Comparison of ENCODE assay signal across 8 cellular contexts in the genomic region with DNA sequence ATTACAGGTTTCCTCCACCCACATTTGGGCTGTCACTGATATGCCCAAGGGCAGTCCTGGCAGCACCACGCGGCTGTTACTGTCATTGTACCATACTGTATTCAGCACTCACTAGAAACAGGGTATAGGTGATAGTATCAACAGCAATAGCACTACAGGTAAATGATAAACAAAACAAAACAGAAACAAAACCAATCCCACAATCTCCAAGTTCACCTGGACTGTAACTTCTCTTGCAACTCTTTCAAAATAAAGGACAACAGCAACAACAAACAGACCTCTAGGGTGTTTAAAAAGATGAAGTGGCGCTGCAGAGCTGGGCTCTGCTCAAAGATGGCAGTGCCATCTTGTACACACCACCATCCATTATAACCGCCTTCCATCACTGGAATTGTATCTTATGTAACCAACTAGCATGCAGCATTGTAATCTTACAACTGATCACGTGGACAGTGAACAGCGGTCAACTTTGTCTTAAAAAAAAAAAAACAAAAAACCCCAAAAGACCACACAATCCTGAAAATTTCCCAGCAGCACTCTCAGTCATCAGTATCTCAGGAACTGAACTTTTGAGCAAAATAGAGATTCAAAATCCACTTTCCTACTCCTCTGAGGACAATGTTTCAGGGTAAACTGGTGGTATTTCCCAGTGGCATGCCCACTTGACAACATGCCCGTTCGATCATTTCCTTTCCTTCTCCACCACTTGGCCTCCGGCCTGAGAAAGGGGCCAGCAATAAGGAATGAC. TPM values are rescaled to one million over a fixed set of nuclear protein-coding genes. Genes with fewer than 3 reads are reported as not detected.
DNase-seq lines count a peak whose midpoint lies in the region; ATAC-seq and TF ChIP-seq lines count a peak whose summit lies in the region.

No MANE protein-coding gene starts in this region.

- POLR2A ChIA-PET in WTC11 (lab: Charles Lee), result no interaction called here

- intact Hi-C loops in uterus (cut with DNase I; ENCODE audit: low total_unique reads), result loop anchor here (5.0 to 10.0 kb wide), 5 partner anchors 71 to 469 kb away; no protein-coding TSS in a partner anchor

- H3K36me3 Mint-ChIP-seq in WTC11 (peaks cover 37% of the 10 kb centered on the region), endodermal cell (ENCODE audit: low read depth) (peaks cover 27% of the 10 kb centered on the region), naive B cell (peaks cover 0 to 7% of the 10 kb centered on the region in 2 donors)

- no peaks in the 10 kb centered on the region for H3K4me1 ChIP-seq in endodermal cell (ENCODE audit: control insufficient read depth, insufficient read depth, low read length)
- H3K4me1 ChIP-seq in uterus, result peaks cover 3 to 14% of the 10 kb centered on the region in 2 donors

- H3K27me3 Mint-ChIP-seq in WTC11 (ENCODE audit: low read depth) (no peaks in the 10 kb centered on the region), endodermal cell (ENCODE audit: insufficient read depth) (no peaks in the 10 kb centered on the region), naive B cell (peaks cover 0 to 5% (median 0%) of the 10 kb centered on the region in 3 donors)

- H3K27ac Mint-ChIP-seq in WTC11 (peak overlapping the region; percentile 62), endodermal cell (no peak overlapping the region), naive B cell (peak overlapping the region; percentile 89 to 100 (median 96))

- H3K36me3 ChIP-seq in endodermal cell (ENCODE audit: control insufficient read depth, insufficient read depth, low read length) (peaks cover 54% of the 10 kb centered on the region), uterus (no peaks in the 10 kb centered on the region)

- CTCF ChIA-PET in WTC11 (lab: Charles Lee), result interaction anchor here (1.1 to 1.6 kb wide), 3 partner anchors 8 to 487 kb away, joined by 3 to 8 read pairs (median 4); no protein-coding TSS in a partner anchor

- TF ChIP-seq POLR2A in uterus (IDR thresholded peaks at IDR 0.05), result peak in 1 of 2 donors; percentile 18

- no peaks in the 10 kb centered on the region for H3K27me3 ChIP-seq in endodermal cell (ENCODE audit: control insufficient read depth, insufficient read depth, low read length, poor library complexity, severe bottlenecking)
- no peaks in the 10 kb centered on the region for H3K27me3 ChIP-seq in uterus

- WGBS in endodermal cell (ENCODE audit: insufficient coverage in 1 of 2, insufficient read length in 1 of 2), 2 experiments, result 57 to 68% methylated on average over 6 to 9 of the region's 9 CpGs

- DNase-seq in GF-D8 (lab: John Stamatoyannopoulos, UW), result peak; percentile 55
- DNase-seq in NCI-H1105 treated with DMSO at 0.1 percent for 48 hours (lab: John Stamatoyannopoulos, UW), result peak; percentile 40
- no peak for DNase-seq in WTC11 (ENCODE audit: low spot score)
- DNase-seq in endodermal cell, result no peak
- DNase-seq in naive B cell, result no peak
- no peak for DNase-seq in uterus
- DNase-seq in A172 (ENCODE audit: low spot score), result no peak

- H3K9me3 Mint-ChIP-seq in WTC11, result no peaks in the 10 kb centered on the region
- H3K9me3 Mint-ChIP-seq in endodermal cell, result no peaks in the 10 kb centered on the region
- peaks cover 0 to 2% (median 0%) of the 10 kb centered on the region in 7 donors for H3K9me3 Mint-ChIP-seq in naive B cell

- H3K4me3 Mint-ChIP-seq in WTC11, result peak overlapping the region; percentile 85
- H3K4me3 Mint-ChIP-seq in endodermal cell, result peak overlapping the region; percentile 88
- peak overlapping the region; percentile 91 to 99 (median 92) for H3K4me3 Mint-ChIP-seq in naive B cell

- H3K4me3 ChIP-seq in endodermal cell (ENCODE audit: low read length) (peak overlapping the region; percentile 92), uterus (peak overlapping the region; percentile 48 to 54)

- H3K4me1 Mint-ChIP-seq in WTC11, result peaks cover 70% of the 10 kb centered on the region
- H3K4me1 Mint-ChIP-seq in endodermal cell, result peaks cover 55% of the 10 kb centered on the region
- peaks cover 58 to 71% (median 63%) of the 10 kb centered on the region in 3 donors for H3K4me1 Mint-ChIP-seq in naive B cell

- ATAC-seq in WTC11 (no peak), naive B cell (ENCODE audit: low read depth in 2 of 2) (no peak), HG02588 (IDR thresholded peaks at IDR 0.05; ENCODE audit: unreplicated experiment) (no peak)

- TF ChIP-seq CTCF in WTC11 (IDR thresholded peaks at IDR 0.05) (no peak), endodermal cell (conservative IDR thresholded peaks at IDR 0.05) (no peak), uterus (IDR thresholded peaks at IDR 0.05) (no peak)

- H3K9me3 ChIP-seq in endodermal cell (ENCODE audit: control insufficient read depth, low read length) (no peaks in the 10 kb centered on the region), uterus (no peaks in the 10 kb centered on the region)

- H3K27ac ChIP-seq in endodermal cell (ENCODE audit: low read depth, low read length) (no peak overlapping the region), uterus (peak overlapping the region; percentile 99 to 100)

- H3K9ac ChIP-seq in endodermal cell (ENCODE audit: extremely low read depth, low read length, poor library complexity, severe bottlenecking), result peak overlapping the region; percentile 28

TF ChIP-seq in WTC11, 78 proteins besides CTCF, POLR2A, EP300 and RAD21:
- TF ChIP-seq ZNF263 (CRISPR knock-in tag; IDR thresholded peaks at IDR 0.05; ENCODE audit: low read depth) (no peak), ZNF138 (CRISPR knock-in tag; conservative IDR thresholded peaks at IDR 0.05) (no peak), FOXJ3 (CRISPR knock-in tag; IDR thresholded peaks at IDR 0.05; ENCODE audit: borderline replicate concordance) (no peak), CREM (CRISPR knock-in tag; IDR thresholded peaks at IDR 0.05) (no peak), ATF1 (CRISPR knock-in tag; IDR thresholded peaks at IDR 0.05) (no peak), JAZF1 (CRISPR knock-in tag; IDR thresholded peaks at IDR 0.05) (no peak), HMGA2 (CRISPR knock-in tag; IDR thresholded peaks at IDR 0.05) (no peak), SMAD4 (CRISPR knock-in tag; IDR thresholded peaks at IDR 0.05) (no peak), JUN (CRISPR knock-in tag; IDR thresholded peaks at IDR 0.05) (no peak), MXD4 (CRISPR knock-in tag; IDR thresholded peaks at IDR 0.05; ENCODE audit: borderline replicate concordance) (no peak), ZBTB21 (CRISPR knock-in tag; IDR thresholded peaks at IDR 0.05; ENCODE audit: borderline replicate concordance) (no peak), CBFB (CRISPR knock-in tag; IDR thresholded peaks at IDR 0.05; ENCODE audit: low read depth) (no peak)
- TF ChIP-seq, protein P1, sequence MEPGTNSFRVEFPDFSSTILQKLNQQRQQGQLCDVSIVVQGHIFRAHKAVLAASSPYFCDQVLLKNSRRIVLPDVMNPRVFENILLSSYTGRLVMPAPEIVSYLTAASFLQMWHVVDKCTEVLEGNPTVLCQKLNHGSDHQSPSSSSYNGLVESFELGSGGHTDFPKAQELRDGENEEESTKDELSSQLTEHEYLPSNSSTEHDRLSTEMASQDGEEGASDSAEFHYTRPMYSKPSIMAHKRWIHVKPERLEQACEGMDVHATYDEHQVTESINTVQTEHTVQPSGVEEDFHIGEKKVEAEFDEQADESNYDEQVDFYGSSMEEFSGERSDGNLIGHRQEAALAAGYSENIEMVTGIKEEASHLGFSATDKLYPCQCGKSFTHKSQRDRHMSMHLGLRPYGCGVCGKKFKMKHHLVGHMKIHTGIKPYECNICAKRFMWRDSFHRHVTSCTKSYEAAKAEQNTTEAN (CRISPR knock-in tag; IDR thresholded peaks at IDR 0.05), result no peak

RNA-seq across cellular contexts. Expression of gene IRF2BP2, which starts 3.8 kb away (rescaled TPM):
- 61.9 to 70.9 TPM (median 62.4 TPM) in 3 replicates for total RNA-seq in WTC11 (2021)
- total RNA-seq in endodermal cell, result 10 to 100 TPM; 41.6 to 45.7 TPM
- 63.2 TPM for polyA plus RNA-seq in endodermal cell (2013, experiment 1 of 2)
- polyA plus RNA-seq in endodermal cell (2013, experiment 2 of 2), result 56.4 TPM
- 10 to 100 TPM; 40.3 to 66.1 (median 55.3) TPM for polyA plus RNA-seq in naive B cell (ENCODE audit: low read depth in 6 of 6)
- 100 to 1,000 TPM in 3 of 4 donors, 10 to 100 TPM in 1; 56.8 to 182 (median 124) TPM for total RNA-seq in uterus
- 50.8 and 51.3 TPM in 2 replicates for total RNA-seq in A172 (2014; rRNA removed; shearing (Covaris generic))

Comparison
In these comparisons a context has a peak if more than half of its experiments do, and no peak if none do; other contexts are left out.
1. DNase-seq: peak in GF-D8 (single experiment) and NCI-H1105 treated with DMSO at 0.1 percent for 48 hours (single experiment); none in WTC11 (single experiment), endodermal cell (single experiment), naive B cell (single experiment), uterus (0 of 2) and A172 (single experiment).
2. Peak in every context shown above with its lines, with median percentiles within 50 percentile points of each other: H3K4me3 Mint-ChIP-seq.